In genomic region chr19:27815985-27816384, GRCh38 we compare ENCODE assay signal across 33 cellular contexts.
"Had no signal": no experiment of that assay in that cellular context is flagged by ENCODE, and none has a peak within 500 bp of the region (broad histone marks: within the 10 kb centered on the region; RNA-seq: fewer than 3 reads in every experiment).

No MANE protein-coding gene starts in this region.

- H3K36me3 ChIP-seq: adrenal gland, ascending aorta, brain microvascular endothelial cell, breast epithelium, cardiac muscle cell had no signal

- H3K27me3 ChIP-seq: adrenal gland, ascending aorta, body of pancreas, brain microvascular endothelial cell, breast epithelium, cardiac muscle cell had no signal

- DNase-seq: activated effector memory CD4-positive, alpha-beta T cell treated with anti-CD3 and anti-CD28 coated beads, Interleukin-2, amount 50 U/mL, for 16 hours; activated effector memory CD4-positive, alpha-beta T cell treated with Interleukin-2 at 50 U/mL for 16 hours; activated gamma-delta T cell; activated gamma-delta T cell treated with Interleukin-2 at 50 U/mL for 16 hours; activated naive CD4-positive, alpha-beta T cell; activated naive CD4-positive, alpha-beta T cell treated with anti-CD3 and anti-CD28 coated beads for 36 hours; activated naive CD4-positive, alpha-beta T cell treated with anti-CD3 and anti-CD28 coated beads, Interleukin-2, amount 10 ng/mL, durations not matched to agents 7 days and 5 days; activated naive CD4-positive, alpha-beta T cell treated with anti-CD3 and anti-CD28 coated beads, Interleukin-2, amount 50 U/mL, for 16 hours; activated naive CD4-positive, alpha-beta T cell treated with Interleukin-2 at 50 U/mL for 16 hours; activated naive CD8-positive, alpha-beta T cell treated with anti-CD3 and anti-CD28 coated beads for 36 hours; activated naive CD8-positive, alpha-beta T cell treated with anti-CD3 and anti-CD28 coated beads, Interleukin-2, amount 10 ng/mL, durations not matched to agents 7 days and 5 days; activated naive CD8-positive, alpha-beta T cell treated with anti-CD3 and anti-CD28 coated beads, Interleukin-2, amount 50 U/mL, for 24 hours; activated T-cell treated with anti-CD3 and anti-CD28 coated beads, Interleukin-2, amount 50 U/mL, for 24 hours; activated T-cell treated with anti-CD3 and anti-CD28 coated beads, Interleukin-2, amount 50 U/mL, for 4 hours; activated T-cell treated with anti-CD3 and anti-CD28 coated beads, Interleukin-2, amount 50 U/mL, for 48 hours; activated T-cell treated with anti-CD3 and anti-CD28 coated beads, Interleukin-2, amount 50 U/mL, for 72 hours; adrenal gland; amniotic stem cell; amygdala; anterior cingulate cortex; aorta; body of pancreas; brain microvascular endothelial cell; caudate nucleus; central memory CD4-positive, alpha-beta T cell; cerebellar nuclear complex had no signal

- H3K4me1 ChIP-seq: adrenal gland, ascending aorta, body of pancreas, breast epithelium had no signal

- H3K4me3 ChIP-seq: adrenal gland, ascending aorta, body of pancreas, breast epithelium, cardiac muscle cell had no signal

- ATAC-seq: activated naive CD4-positive, alpha-beta T cell treated with anti-CD3 and anti-CD28 coated beads, Interleukin-2, amount 50 U/mL, for 72 hours; activated naive CD8-positive, alpha-beta T cell treated with anti-CD3 and anti-CD28 coated beads, Interleukin-2, amount 50 U/mL, for 24 hours; activated T-cell treated with anti-CD3 and anti-CD28 coated beads, Interleukin-2, amount 50 U/mL, for 4 hours; activated T-cell treated with anti-CD3 and anti-CD28 coated beads, Interleukin-2, amount 50 U/mL, for 72 hours; activated T-helper 17 cell treated with anti-CD3 and anti-CD28 coated beads, Interleukin-2, amount 50 U/mL, for 72 hours; body of pancreas had no signal

- H3K9me3 ChIP-seq: adrenal gland, ascending aorta had no signal

- H3K27ac ChIP-seq: adrenal gland, ascending aorta, body of pancreas, brain microvascular endothelial cell, breast epithelium, cardiac muscle cell had no signal

- FAIRE-seq: astrocyte, bronchial epithelial cell had no signal
